Comparison of ENCODE assay signal across 1 cellular context in the genomic region with DNA sequence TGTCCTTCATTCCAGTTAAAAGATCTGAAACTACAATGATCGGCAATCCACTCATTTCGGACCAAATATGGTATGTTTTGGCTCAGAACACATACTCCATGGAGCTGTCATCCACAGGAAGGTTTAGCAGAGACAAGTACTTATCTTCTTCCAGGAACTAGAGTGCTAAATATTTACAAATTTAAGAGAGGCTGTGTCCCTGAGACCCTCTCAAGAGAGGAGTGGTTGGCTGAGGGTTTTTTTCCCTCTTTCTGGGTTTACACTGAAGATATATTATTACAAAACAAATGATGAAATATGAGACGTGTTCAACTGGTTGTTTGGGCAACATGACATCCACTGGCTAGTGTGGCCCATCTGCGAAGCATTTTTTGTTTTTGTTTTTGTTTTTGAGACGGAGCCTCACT.
TF ChIP-seq lines count a peak whose summit lies in the region.

No MANE protein-coding gene starts in this region.

TF ChIP-seq in SK-N-SH, 30 proteins besides CTCF, POLR2A, EP300 and RAD21 (continued from another document):
- TF ChIP-seq, protein P1, sequence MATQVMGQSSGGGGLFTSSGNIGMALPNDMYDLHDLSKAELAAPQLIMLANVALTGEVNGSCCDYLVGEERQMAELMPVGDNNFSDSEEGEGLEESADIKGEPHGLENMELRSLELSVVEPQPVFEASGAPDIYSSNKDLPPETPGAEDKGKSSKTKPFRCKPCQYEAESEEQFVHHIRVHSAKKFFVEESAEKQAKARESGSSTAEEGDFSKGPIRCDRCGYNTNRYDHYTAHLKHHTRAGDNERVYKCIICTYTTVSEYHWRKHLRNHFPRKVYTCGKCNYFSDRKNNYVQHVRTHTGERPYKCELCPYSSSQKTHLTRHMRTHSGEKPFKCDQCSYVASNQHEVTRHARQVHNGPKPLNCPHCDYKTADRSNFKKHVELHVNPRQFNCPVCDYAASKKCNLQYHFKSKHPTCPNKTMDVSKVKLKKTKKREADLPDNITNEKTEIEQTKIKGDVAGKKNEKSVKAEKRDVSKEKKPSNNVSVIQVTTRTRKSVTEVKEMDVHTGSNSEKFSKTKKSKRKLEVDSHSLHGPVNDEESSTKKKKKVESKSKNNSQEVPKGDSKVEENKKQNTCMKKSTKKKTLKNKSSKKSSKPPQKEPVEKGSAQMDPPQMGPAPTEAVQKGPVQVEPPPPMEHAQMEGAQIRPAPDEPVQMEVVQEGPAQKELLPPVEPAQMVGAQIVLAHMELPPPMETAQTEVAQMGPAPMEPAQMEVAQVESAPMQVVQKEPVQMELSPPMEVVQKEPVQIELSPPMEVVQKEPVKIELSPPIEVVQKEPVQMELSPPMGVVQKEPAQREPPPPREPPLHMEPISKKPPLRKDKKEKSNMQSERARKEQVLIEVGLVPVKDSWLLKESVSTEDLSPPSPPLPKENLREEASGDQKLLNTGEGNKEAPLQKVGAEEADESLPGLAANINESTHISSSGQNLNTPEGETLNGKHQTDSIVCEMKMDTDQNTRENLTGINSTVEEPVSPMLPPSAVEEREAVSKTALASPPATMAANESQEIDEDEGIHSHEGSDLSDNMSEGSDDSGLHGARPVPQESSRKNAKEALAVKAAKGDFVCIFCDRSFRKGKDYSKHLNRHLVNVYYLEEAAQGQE (IDR thresholded peaks at IDR 0.05; ENCODE audit: low read depth, low read length), result no peak
- no peak for TF ChIP-seq JUND (IDR thresholded peaks at IDR 0.05)
- no peak for TF ChIP-seq FOSL2 (IDR thresholded peaks at IDR 0.05; ENCODE audit: borderline replicate concordance, low read depth)
- TF ChIP-seq TEAD4 (IDR thresholded peaks at IDR 0.05; ENCODE audit: borderline replicate concordance, insufficient read depth), result no peak
- TF ChIP-seq RCOR1 (IDR thresholded peaks at IDR 0.05; ENCODE audit: low read length), result no peak
- TF ChIP-seq, protein P2, sequence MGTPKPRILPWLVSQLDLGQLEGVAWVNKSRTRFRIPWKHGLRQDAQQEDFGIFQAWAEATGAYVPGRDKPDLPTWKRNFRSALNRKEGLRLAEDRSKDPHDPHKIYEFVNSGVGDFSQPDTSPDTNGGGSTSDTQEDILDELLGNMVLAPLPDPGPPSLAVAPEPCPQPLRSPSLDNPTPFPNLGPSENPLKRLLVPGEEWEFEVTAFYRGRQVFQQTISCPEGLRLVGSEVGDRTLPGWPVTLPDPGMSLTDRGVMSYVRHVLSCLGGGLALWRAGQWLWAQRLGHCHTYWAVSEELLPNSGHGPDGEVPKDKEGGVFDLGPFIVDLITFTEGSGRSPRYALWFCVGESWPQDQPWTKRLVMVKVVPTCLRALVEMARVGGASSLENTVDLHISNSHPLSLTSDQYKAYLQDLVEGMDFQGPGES (IDR thresholded peaks at IDR 0.05; ENCODE audit: low read depth, low read length), result no peak
- no peak for TF ChIP-seq NRF1 (IDR thresholded peaks at IDR 0.05; ENCODE audit: low read depth, low read length)
- TF ChIP-seq GATA2 (CRISPR knock-in tag; IDR thresholded peaks at IDR 0.05), result no peak
- no peak for TF ChIP-seq YY1 (IDR thresholded peaks at IDR 0.05; ENCODE audit: low read depth)
- TF ChIP-seq MXI1 (IDR thresholded peaks at IDR 0.05; ENCODE audit: low read depth, low read length), result no peak
- no peak for TF ChIP-seq CHD2 (IDR thresholded peaks at IDR 0.05; ENCODE audit: low read length, partially characterized antibody)
